In genomic region chr7:155208681-155209477, GRCh38 we compare ENCODE assay signal across 2 cellular contexts.
TF ChIP-seq lines count a peak whose summit lies in the region.

No MANE protein-coding gene starts in this region.

TF ChIP-seq in A549, 52 proteins besides CTCF, POLR2A, EP300 and RAD21 (continued from another document):
- no peak for TF ChIP-seq FOSL2 (IDR thresholded peaks at IDR 0.05)
- TF ChIP-seq FOSL2 (CRISPR knock-in tag; IDR thresholded peaks at IDR 0.05), result peak; percentile 71
- TF ChIP-seq HOXB5 (CRISPR knock-in tag; IDR thresholded peaks at IDR 0.05), result no peak
- TF ChIP-seq RARB (CRISPR knock-in tag; IDR thresholded peaks at IDR 0.05), result no peak
- no peak for TF ChIP-seq ZSCAN20 (CRISPR knock-in tag; IDR thresholded peaks at IDR 0.05)
- no peak for TF ChIP-seq CBX8 (IDR thresholded peaks at IDR 0.05)

TF ChIP-seq in GM23338, 12 proteins besides CTCF, POLR2A, EP300 and RAD21 (continued from another document):
- TF ChIP-seq, protein P1, sequence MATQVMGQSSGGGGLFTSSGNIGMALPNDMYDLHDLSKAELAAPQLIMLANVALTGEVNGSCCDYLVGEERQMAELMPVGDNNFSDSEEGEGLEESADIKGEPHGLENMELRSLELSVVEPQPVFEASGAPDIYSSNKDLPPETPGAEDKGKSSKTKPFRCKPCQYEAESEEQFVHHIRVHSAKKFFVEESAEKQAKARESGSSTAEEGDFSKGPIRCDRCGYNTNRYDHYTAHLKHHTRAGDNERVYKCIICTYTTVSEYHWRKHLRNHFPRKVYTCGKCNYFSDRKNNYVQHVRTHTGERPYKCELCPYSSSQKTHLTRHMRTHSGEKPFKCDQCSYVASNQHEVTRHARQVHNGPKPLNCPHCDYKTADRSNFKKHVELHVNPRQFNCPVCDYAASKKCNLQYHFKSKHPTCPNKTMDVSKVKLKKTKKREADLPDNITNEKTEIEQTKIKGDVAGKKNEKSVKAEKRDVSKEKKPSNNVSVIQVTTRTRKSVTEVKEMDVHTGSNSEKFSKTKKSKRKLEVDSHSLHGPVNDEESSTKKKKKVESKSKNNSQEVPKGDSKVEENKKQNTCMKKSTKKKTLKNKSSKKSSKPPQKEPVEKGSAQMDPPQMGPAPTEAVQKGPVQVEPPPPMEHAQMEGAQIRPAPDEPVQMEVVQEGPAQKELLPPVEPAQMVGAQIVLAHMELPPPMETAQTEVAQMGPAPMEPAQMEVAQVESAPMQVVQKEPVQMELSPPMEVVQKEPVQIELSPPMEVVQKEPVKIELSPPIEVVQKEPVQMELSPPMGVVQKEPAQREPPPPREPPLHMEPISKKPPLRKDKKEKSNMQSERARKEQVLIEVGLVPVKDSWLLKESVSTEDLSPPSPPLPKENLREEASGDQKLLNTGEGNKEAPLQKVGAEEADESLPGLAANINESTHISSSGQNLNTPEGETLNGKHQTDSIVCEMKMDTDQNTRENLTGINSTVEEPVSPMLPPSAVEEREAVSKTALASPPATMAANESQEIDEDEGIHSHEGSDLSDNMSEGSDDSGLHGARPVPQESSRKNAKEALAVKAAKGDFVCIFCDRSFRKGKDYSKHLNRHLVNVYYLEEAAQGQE (IDR thresholded peaks at IDR 0.05; ENCODE audit: unreplicated experiment), result no peak
- TF ChIP-seq ZNF114 (CRISPR knock-in tag; IDR thresholded peaks at IDR 0.05) (no peak), ETS1 (IDR thresholded peaks at IDR 0.05) (no peak), EZH2 (IDR thresholded peaks at IDR 0.05; ENCODE audit: low read depth, unreplicated experiment) (no peak), NANOG (IDR thresholded peaks at IDR 0.05; ENCODE audit: borderline replicate concordance) (no peak), JUNB (IDR thresholded peaks at IDR 0.05; ENCODE audit: unreplicated experiment) (no peak), EZH2phosphoT487 (IDR thresholded peaks at IDR 0.05; ENCODE audit: unreplicated experiment) (no peak)
